2 cellular contexts compared by ENCODE assay signal in genomic region chr12:51851408-51852097, GRCh38.
TF ChIP-seq lines count a peak whose summit lies in the region.

No MANE protein-coding gene starts in this region.

TF ChIP-seq in HEK293, 187 proteins besides CTCF, POLR2A, EP300 and RAD21:
- TF ChIP-seq ZIC2 (tag by site-specific recombination; IDR thresholded peaks at IDR 0.05) (0 out of 2 replicates have a peak, but pooled peaks have one; percentile 21), ZNF423 (tag by site-specific recombination; IDR thresholded peaks at IDR 0.05) (no peak), MYNN (tag by site-specific recombination; IDR thresholded peaks at IDR 0.05; ENCODE audit: borderline replicate concordance) (no peak), ATF2 (tag by site-specific recombination; IDR thresholded peaks at IDR 0.05; ENCODE audit: low read depth) (no peak), ZFHX2 (tag by site-specific recombination; conservative IDR thresholded peaks at IDR 0.05) (peak; percentile 55), EGR2 (tag by site-specific recombination; IDR thresholded peaks at IDR 0.05; ENCODE audit: low read depth) (peak; percentile 70; the same call in 1 of the 2 replicates)
TF ChIP-seq in HEK293: peak in this region for 3.

TF ChIP-seq in H1, 55 proteins besides CTCF, POLR2A, EP300 and RAD21:
- no peak for TF ChIP-seq HDAC6 (IDR thresholded peaks at IDR 0.05; ENCODE audit: low read depth, low read length)
- TF ChIP-seq USF2 (IDR thresholded peaks at IDR 0.05; ENCODE audit: low read length): no peak
